In the genomic region with DNA sequence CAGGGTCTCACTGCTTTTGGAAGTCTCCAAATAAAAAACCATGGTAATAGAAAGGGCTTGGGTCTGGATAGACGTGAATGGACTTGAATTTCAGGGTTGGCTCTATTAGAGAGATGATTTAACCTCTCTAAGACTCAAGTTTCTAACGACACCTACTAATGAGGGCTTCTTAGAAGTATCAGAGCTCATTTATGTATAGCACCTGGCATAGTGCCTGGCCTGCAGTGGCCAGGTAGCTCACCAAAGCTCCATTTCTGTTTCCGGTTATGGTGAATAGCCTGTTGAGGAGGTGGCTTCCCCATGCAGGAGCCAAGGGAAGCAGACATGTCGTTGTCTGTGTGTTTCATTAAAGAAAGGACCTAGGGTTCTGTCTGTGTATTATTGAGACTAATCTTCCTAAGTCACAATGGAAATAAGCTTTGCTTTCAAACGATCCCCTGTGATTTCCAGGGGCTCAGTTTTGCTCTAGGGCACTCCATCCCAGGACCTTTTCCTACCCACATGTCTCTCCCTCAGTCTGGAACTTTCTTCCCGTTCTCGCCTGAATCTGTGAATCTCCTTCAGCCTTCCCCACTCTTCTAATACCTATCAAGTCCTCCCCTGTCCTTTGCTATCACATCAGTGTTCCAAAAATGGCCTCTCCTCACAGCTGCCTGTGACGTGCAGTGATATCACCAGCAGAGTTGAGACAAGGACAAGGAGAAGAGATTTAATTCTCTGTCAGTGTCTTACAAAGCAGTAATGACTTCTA, we compare ENCODE assay signal across 2 cellular contexts.
TF ChIP-seq lines count a peak whose summit lies in the region.

No MANE protein-coding gene starts in this region.

TF ChIP-seq in IMR-90, 13 proteins besides CTCF, POLR2A, EP300 and RAD21 (continued from another document):
- no peak for TF ChIP-seq ELK1 (IDR thresholded peaks at IDR 0.05; ENCODE audit: borderline replicate concordance, low read depth, low read length)
- no peak for TF ChIP-seq MAZ (IDR thresholded peaks at IDR 0.05; ENCODE audit: borderline replicate concordance, low read depth, low read length)
- no peak for TF ChIP-seq USF2 (IDR thresholded peaks at IDR 0.05; ENCODE audit: low read depth, low read length)
- TF ChIP-seq CEBPB (IDR thresholded peaks at IDR 0.05; ENCODE audit: low read depth, low read length) = no peak
- TF ChIP-seq MAFK (IDR thresholded peaks at IDR 0.05; ENCODE audit: low read depth, low read length) = no peak
- no peak for TF ChIP-seq RCOR1 (IDR thresholded peaks at IDR 0.05; ENCODE audit: insufficient replicate concordance, low read length)
- no peak for TF ChIP-seq BHLHE40 (IDR thresholded peaks at IDR 0.05; ENCODE audit: low read depth, low read length)
- no peak for TF ChIP-seq CHD1 (IDR thresholded peaks at IDR 0.05; ENCODE audit: low read depth, low read length)
- TF ChIP-seq SMC3 (IDR thresholded peaks at IDR 0.05; ENCODE audit: low read depth, low read length) = no peak
- no peak for TF ChIP-seq RFX5 (IDR thresholded peaks at IDR 0.05; ENCODE audit: low read depth, low read length)
- no peak for TF ChIP-seq MXI1 (IDR thresholded peaks at IDR 0.05; ENCODE audit: borderline replicate concordance, low read depth, low read length)
TF ChIP-seq in IMR-90: peak in this region for 0.

TF ChIP-seq in neural cell, 6 proteins besides CTCF, POLR2A, EP300 and RAD21 (continued from another document):
- TF ChIP-seq REST (IDR thresholded peaks at IDR 0.05; ENCODE audit: borderline replicate concordance) (no peak), EZH2 (IDR thresholded peaks at IDR 0.05; ENCODE audit: borderline replicate concordance, insufficient read depth, low read length, poor library complexity, severe bottlenecking) (no peak), TAF1 (IDR thresholded peaks at IDR 0.05; ENCODE audit: low read depth) (no peak), MXI1 (conservative IDR thresholded peaks at IDR 0.05; ENCODE audit: poor library complexity, severe bottlenecking) (no peak)
TF ChIP-seq in neural cell: peak in this region for 0.
